In genomic region chr3:171417813-171418212, GRCh38 we compare ENCODE assay signal across 10 cellular contexts. TPM values are rescaled to one million over a fixed set of nuclear protein-coding genes. Genes with fewer than 3 reads are reported as not detected.
DNase-seq lines count a peak whose midpoint lies in the region; ATAC-seq and TF ChIP-seq lines count a peak whose summit lies in the region.
"Had no signal": no experiment of that assay in that cellular context is flagged by ENCODE, and none has a peak within 500 bp of the region (broad histone marks: within the 10 kb centered on the region; RNA-seq: fewer than 3 reads in every experiment).

No MANE protein-coding gene starts in this region.

- DNase-seq in AG10803 (ENCODE audit: low read depth) (peak; percentile 79), RWPE1 (ENCODE audit: low spot score) (peak; percentile 50), fibroblast of pulmonary artery (ENCODE audit: low read depth) (peak; percentile 92), non-pigmented ciliary epithelial cell (ENCODE audit: low read depth) (peak; percentile 88), NCI-H1930 (lab: John Stamatoyannopoulos, UW) (no peak), omental fat pad (ENCODE audit: low spot score) (no peak)
- DNase-seq in activated CD8-positive, alpha-beta memory T cell treated with anti-CD3 and anti-CD28 coated beads, Interleukin-2, amount 50 U/mL, for 4 hours = no peak
- DNase-seq: CD4-positive, alpha-beta T cell had no signal

- CTCF ChIA-PET in RWPE1 (lab: Yijun Ruan, JAX) = no interaction called here

- no peak overlapping the region for H3K27ac ChIP-seq in RWPE1
- H3K27ac ChIP-seq: neural progenitor cell had no signal

- ATAC-seq in omental fat pad (ENCODE audit: low FRiP score) (no peak), GM21576 (IDR thresholded peaks at IDR 0.05; ENCODE audit: unreplicated experiment) (no peak)

- POLR2A ChIA-PET in RWPE1 (lab: Yijun Ruan, JAX; ENCODE audit: low non-redundant PET) = no interaction called here

- TF ChIP-seq CTCF in AG10803 (conservative IDR thresholded peaks at IDR 0.05; ENCODE audit: low read length) (no peak), RWPE1 (conservative IDR thresholded peaks at IDR 0.05; ENCODE audit: low read depth) (no peak), fibroblast of pulmonary artery (IDR thresholded peaks at IDR 0.05; ENCODE audit: low read length, missing control alignments) (no peak), omental fat pad (IDR thresholded peaks at IDR 0.05) (no peak)

- H3K4me3 ChIP-seq in AG10803 (ENCODE audit: low read length) (no peak overlapping the region), fibroblast of pulmonary artery (replicated peaks; ENCODE audit: low read depth, low read length) (no peak overlapping the region)
- H3K4me3 ChIP-seq: neural progenitor cell had no signal

RNA-seq across cellular contexts. Expression of gene TNIK, which starts 42.4 kb away (rescaled TPM):
- 10 to 100 TPM in 1 of 4 donors, 1 to 10 TPM in 3; 3.9 to 12.8 (median 6.5) TPM for total RNA-seq in omental fat pad

Comparison
In these comparisons a context has a peak if more than half of its experiments do, and no peak if none do; other contexts are left out.
1. DNase-seq: peak in AG10803 (single experiment), RWPE1 (single experiment), fibroblast of pulmonary artery (single experiment) and non-pigmented ciliary epithelial cell (single experiment); none in NCI-H1930 (0 of 2), omental fat pad (single experiment) and activated CD8-positive, alpha-beta memory T cell treated with anti-CD3 and anti-CD28 coated beads, Interleukin-2, amount 50 U/mL, for 4 hours (single experiment).